ENCODE assay signal across 14 cellular contexts in the genomic region with DNA sequence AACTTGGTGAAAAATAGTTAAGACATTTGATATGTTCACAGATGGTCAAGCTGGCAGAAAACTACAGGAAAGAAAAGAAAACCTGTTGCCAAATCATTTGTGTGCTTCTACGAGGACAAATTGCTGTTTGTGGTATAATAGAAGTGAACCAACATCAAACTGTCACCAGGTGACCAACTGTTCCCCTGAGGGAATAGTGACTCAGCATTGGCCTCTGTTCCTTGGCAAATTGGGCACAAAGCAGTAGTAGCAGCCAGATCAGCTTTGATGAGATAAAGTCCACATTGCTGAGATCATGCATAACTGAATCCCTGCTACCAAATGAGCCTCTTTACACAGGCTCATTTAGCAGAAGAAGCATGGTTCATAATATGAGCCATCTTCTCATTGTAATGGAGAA.
DNase-seq lines count a peak whose midpoint lies in the region; ATAC-seq, FAIRE-seq and TF ChIP-seq lines count a peak whose summit lies in the region.
"Had no signal": no experiment of that assay in that cellular context is flagged by ENCODE, and none has a peak within 500 bp of the region (broad histone marks: within the 10 kb centered on the region; RNA-seq: fewer than 3 reads in every experiment).

No MANE protein-coding gene starts in this region.

- H3K27ac ChIP-seq in GM23248: no peak overlapping the region
- no peak overlapping the region for H3K27ac ChIP-seq in gastroesophageal sphincter
- H3K27ac ChIP-seq: suprapubic skin had no signal

- H3K27me3 Mint-ChIP-seq in activated naive CD8-positive, alpha-beta T cell treated with anti-CD3 and anti-CD28 coated beads for 36 hours: no peaks in the 10 kb centered on the region
- H3K27me3 Mint-ChIP-seq: activated CD4-positive, alpha-beta memory T cell treated with anti-CD3 and anti-CD28 coated beads, Interleukin-2, amount 10 ng/mL, durations not matched to agents 7 days and 5 days; CD4-positive, alpha-beta memory T cell; central memory CD8-positive, alpha-beta T cell had no signal

- H3K27me3 ChIP-seq in GM23248 (replicated peaks; ENCODE audit: insufficient read depth): no peaks in the 10 kb centered on the region
- no peaks in the 10 kb centered on the region for H3K27me3 ChIP-seq in gastroesophageal sphincter
- H3K27me3 ChIP-seq: suprapubic skin had no signal

- H3K4me2 ChIP-seq in GM23248 (ENCODE audit: unreplicated experiment): peak overlapping the region; percentile 8

- TF ChIP-seq POLR2A in gastroesophageal sphincter (IDR thresholded peaks at IDR 0.05): no peak

- FAIRE-seq in RCC 7860 (lab: Jason Lieb, UNC): no peak

- H3K4me3 ChIP-seq in GM23248: no peak overlapping the region
- no peak overlapping the region for H3K4me3 ChIP-seq in foreskin fibroblast (ENCODE audit: low read depth in 1 of 2, low read length in 2 of 2)
- no peak overlapping the region for H3K4me3 ChIP-seq in gastroesophageal sphincter
- H3K4me3 ChIP-seq: suprapubic skin had no signal

- TF ChIP-seq EP300 in gastroesophageal sphincter (IDR thresholded peaks at IDR 0.05): no peak

- H3K4me3 Mint-ChIP-seq in activated naive CD8-positive, alpha-beta T cell treated with anti-CD3 and anti-CD28 coated beads for 36 hours: no peak overlapping the region
- H3K4me3 Mint-ChIP-seq: activated CD4-positive, alpha-beta memory T cell treated with anti-CD3 and anti-CD28 coated beads, Interleukin-2, amount 10 ng/mL, durations not matched to agents 7 days and 5 days; CD4-positive, alpha-beta memory T cell; central memory CD8-positive, alpha-beta T cell; mesothelial cell of epicardium had no signal

- no peak for ATAC-seq in gastroesophageal sphincter

- in situ Hi-C loops in GM23248 (cut with MboI): no loop called here

- H3F3A ChIP-seq in GM23248 (ENCODE audit: insufficient read depth): peaks cover 31% of the 10 kb centered on the region

- no peaks in the 10 kb centered on the region for H3K9me3 ChIP-seq in GM23248 (ENCODE audit: low read depth)
- no peaks in the 10 kb centered on the region for H3K9me3 ChIP-seq in gastroesophageal sphincter
- H3K9me3 ChIP-seq: suprapubic skin had no signal

- TF ChIP-seq CTCF in foreskin fibroblast (IDR thresholded peaks at IDR 0.05; ENCODE audit: low read depth, low read length): no peak
- TF ChIP-seq CTCF in gastroesophageal sphincter (IDR thresholded peaks at IDR 0.05): no peak

- H4K20me1 ChIP-seq in GM23248 (ENCODE audit: insufficient read depth): no peaks in the 10 kb centered on the region

- H3K36me3 Mint-ChIP-seq in activated naive CD8-positive, alpha-beta T cell treated with anti-CD3 and anti-CD28 coated beads for 36 hours: no peaks in the 10 kb centered on the region
- H3K36me3 Mint-ChIP-seq: CD4-positive, alpha-beta memory T cell; mesothelial cell of epicardium had no signal

- DNase-seq in DMS 273 (lab: John Stamatoyannopoulos, UW; ENCODE audit: unreplicated experiment) (peak; percentile 64), GM23248 (peak; percentile 65), RCC 7860 (ENCODE audit: low spot score) (peak; percentile 52), foreskin fibroblast (peak; percentile 45 to 61), amygdala (lab: John Stamatoyannopoulos, UW) (no peak)
- DNase-seq in activated naive CD8-positive, alpha-beta T cell treated with anti-CD3 and anti-CD28 coated beads for 36 hours: no peak
- DNase-seq: activated CD4-positive, alpha-beta memory T cell treated with anti-CD3 and anti-CD28 coated beads, Interleukin-2, amount 10 ng/mL, durations not matched to agents 7 days and 5 days; activated effector memory CD4-positive, alpha-beta T cell treated with anti-CD3 and anti-CD28 coated beads, Interleukin-2, amount 50 U/mL, for 16 hours; CD4-positive, alpha-beta memory T cell; NCI-H510A had no signal

- no peaks in the 10 kb centered on the region for H3K36me3 ChIP-seq in GM23248 (ENCODE audit: low read depth)
- H3K36me3 ChIP-seq in gastroesophageal sphincter: no peaks in the 10 kb centered on the region
- H3K36me3 ChIP-seq: suprapubic skin had no signal

- H3K4me1 Mint-ChIP-seq in activated naive CD8-positive, alpha-beta T cell treated with anti-CD3 and anti-CD28 coated beads for 36 hours: no peaks in the 10 kb centered on the region
- H3K4me1 Mint-ChIP-seq: activated CD4-positive, alpha-beta memory T cell treated with anti-CD3 and anti-CD28 coated beads, Interleukin-2, amount 10 ng/mL, durations not matched to agents 7 days and 5 days; CD4-positive, alpha-beta memory T cell; central memory CD8-positive, alpha-beta T cell had no signal

- H3K9me3 Mint-ChIP-seq in activated naive CD8-positive, alpha-beta T cell treated with anti-CD3 and anti-CD28 coated beads for 36 hours: peaks cover 5% of the 10 kb centered on the region
- H3K9me3 Mint-ChIP-seq: mesothelial cell of epicardium had no signal

- no peaks in the 10 kb centered on the region for H3K9me2 ChIP-seq in GM23248 (ENCODE audit: insufficient read depth)

- 15 to 18% methylated on average over 1 of the region's 1 CpG for WGBS in GM23248 (ENCODE audit: low coverage in 1 of 2, low lambda C conversion rate in 2 of 2, missing lambda C conversion rate in 2 of 2), 2 experiments
- WGBS in gastroesophageal sphincter (ENCODE audit: low coverage in 1 of 2), 2 donors: 50 to 78% methylated on average over 1 of the region's 1 CpG

- no peak overlapping the region for H2AFZ ChIP-seq in GM23248

- no peak overlapping the region for H3K9ac ChIP-seq in GM23248

- H3K79me2 ChIP-seq in GM23248 (ENCODE audit: insufficient read depth): no peaks in the 10 kb centered on the region

- H3K4me1 ChIP-seq in GM23248 (ENCODE audit: insufficient read depth) (peaks cover 54% of the 10 kb centered on the region), gastroesophageal sphincter (no peaks in the 10 kb centered on the region)

- H3K27ac Mint-ChIP-seq in activated naive CD8-positive, alpha-beta T cell treated with anti-CD3 and anti-CD28 coated beads for 36 hours: no peak overlapping the region
- H3K27ac Mint-ChIP-seq: activated CD4-positive, alpha-beta memory T cell treated with anti-CD3 and anti-CD28 coated beads, Interleukin-2, amount 10 ng/mL, durations not matched to agents 7 days and 5 days; CD4-positive, alpha-beta memory T cell; mesothelial cell of epicardium had no signal

Comparison
In these comparisons a context has a peak if more than half of its experiments do, and no peak if none do; other contexts are left out.
1. DNase-seq: peak in DMS 273 (single experiment), GM23248 (single experiment), RCC 7860 (single experiment) and foreskin fibroblast (2 of 2); none in activated naive CD8-positive, alpha-beta T cell treated with anti-CD3 and anti-CD28 coated beads for 36 hours (single experiment) and amygdala (0 of 56).